11 cellular contexts compared by ENCODE assay signal in the genomic region with DNA sequence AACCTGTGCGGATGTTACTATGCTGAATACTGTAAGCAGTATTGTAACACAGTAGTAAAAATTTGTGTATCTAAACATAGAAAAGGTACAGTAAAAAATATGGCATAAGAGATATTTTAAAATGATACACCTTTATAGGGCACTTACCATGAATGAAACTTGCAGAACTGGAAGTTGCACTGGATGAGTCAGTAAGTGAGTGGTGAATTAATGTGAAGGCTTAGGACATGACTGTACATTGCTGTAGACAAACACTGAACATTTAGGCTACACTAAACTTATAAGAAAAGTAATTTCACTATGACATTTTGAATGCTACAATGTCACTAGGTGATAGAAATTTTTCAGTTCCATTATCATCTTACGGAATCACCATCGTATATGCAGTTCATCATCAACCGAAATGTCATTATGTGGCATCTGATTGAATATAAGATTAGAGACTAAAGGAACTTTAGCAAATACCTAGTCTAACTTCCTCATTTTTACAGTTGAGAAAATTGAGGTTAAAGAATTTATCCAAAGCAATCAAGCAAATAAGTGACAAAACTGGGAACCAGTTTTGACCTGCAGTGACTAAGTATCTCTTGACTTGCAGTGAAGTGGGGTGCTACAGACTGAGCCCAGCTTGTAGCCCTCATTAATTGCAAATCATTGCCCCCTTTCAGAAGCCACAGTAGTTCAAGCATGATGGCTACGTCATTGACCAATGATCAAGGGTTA. TPM values are rescaled to one million over a fixed set of nuclear protein-coding genes. Genes with fewer than 3 reads are reported as not detected.
DNase-seq lines count a peak whose midpoint lies in the region; ATAC-seq, FAIRE-seq and TF ChIP-seq lines count a peak whose summit lies in the region.
"Had no signal": no experiment of that assay in that cellular context is flagged by ENCODE, and none has a peak within 500 bp of the region (broad histone marks: within the 10 kb centered on the region; RNA-seq: fewer than 3 reads in every experiment).

No MANE protein-coding gene starts in this region.

- H3K27me3 ChIP-seq in CD4-positive, alpha-beta T cell (ENCODE audit: control insufficient read depth, insufficient read depth, low read length): no peaks in the 10 kb centered on the region
- H3K27me3 ChIP-seq: heart left ventricle had no signal

- in situ Hi-C loops in KBM-7 (cut with MboI; ENCODE audit: low pct_unique_long_range_greater_than_20kb, low sequenced_read_pairs): loop anchor here (25.0 kb wide), 1 partner anchor 131 kb away; a partner anchor contains a TSS

- no peaks in the 10 kb centered on the region for H3K9me3 ChIP-seq in CD4-positive, alpha-beta T cell (ENCODE audit: control insufficient read depth, low read length)
- H3K9me3 ChIP-seq: heart left ventricle had no signal

- no peak for TF ChIP-seq CTCF in CD4-positive, alpha-beta T cell (IDR thresholded peaks at IDR 0.05)

- no peak overlapping the region for H3K27ac ChIP-seq in CD4-positive, alpha-beta T cell (ENCODE audit: low read depth, low read length)
- H3K27ac ChIP-seq: heart left ventricle had no signal

- H3K27ac Mint-ChIP-seq in activated T-cell treated with anti-CD3 and anti-CD28 coated beads, Interleukin-2, amount 50 U/mL, for 72 hours: no peak overlapping the region
- peak overlapping the region; percentile 31 for H3K27ac Mint-ChIP-seq in stimulated activated naive B cell treated with anti-CD40 and anti-IgM and Interleukin-4, amounts not matched to agents 10 μg/mL and 1 μg/mL and 100 μg/mL, for 72 hours
- H3K27ac Mint-ChIP-seq in CD4-positive, alpha-beta T cell: no peak overlapping the region
- H3K27ac Mint-ChIP-seq: T-helper 1 cell treated with Interleukin-12 subunit alpha and Interleukin-12 subunit beta and Interleukin-4 antibody, amounts not matched to agents 30 μg/mL and 1 μg/mL, for 36 hours had no signal

- DNase-seq in activated T-cell treated with anti-CD3 and anti-CD28 coated beads, Interleukin-2, amount 50 U/mL, for 72 hours: no peak
- no peak for DNase-seq in activated T-cell treated with anti-CD3 and anti-CD28 coated beads, Interleukin-2, amount 50 U/mL, for 48 hours
- DNase-seq in KBM-7 (peak; percentile 50), HEK293T (ENCODE audit: extremely low spot score) (no peak), left cardiac atrium (no peak)
- DNase-seq in stimulated activated naive B cell treated with anti-CD40 and anti-IgM and Interleukin-4, amounts not matched to agents 10 μg/mL and 1 μg/mL and 100 μg/mL, for 72 hours: no peak
- DNase-seq in CD4-positive, alpha-beta T cell: no peak
- DNase-seq: heart left ventricle, nucleus accumbens had no signal

- H3K4me3 Mint-ChIP-seq in activated T-cell treated with anti-CD3 and anti-CD28 coated beads, Interleukin-2, amount 50 U/mL, for 72 hours: no peak overlapping the region
- H3K4me3 Mint-ChIP-seq in stimulated activated naive B cell treated with anti-CD40 and anti-IgM and Interleukin-4, amounts not matched to agents 10 μg/mL and 1 μg/mL and 100 μg/mL, for 72 hours: no peak overlapping the region
- no peak overlapping the region for H3K4me3 Mint-ChIP-seq in CD4-positive, alpha-beta T cell
- H3K4me3 Mint-ChIP-seq: T-helper 1 cell treated with Interleukin-12 subunit alpha and Interleukin-12 subunit beta and Interleukin-4 antibody, amounts not matched to agents 30 μg/mL and 1 μg/mL, for 36 hours had no signal

- peaks cover 17% of the 10 kb centered on the region for H3K27me3 Mint-ChIP-seq in activated T-cell treated with anti-CD3 and anti-CD28 coated beads, Interleukin-2, amount 50 U/mL, for 72 hours (ENCODE audit: low read depth)
- H3K27me3 Mint-ChIP-seq in stimulated activated naive B cell treated with anti-CD40 and anti-IgM and Interleukin-4, amounts not matched to agents 10 μg/mL and 1 μg/mL and 100 μg/mL, for 72 hours: peaks cover 0 to 11% of the 10 kb centered on the region in 2 donors
- peaks cover 28% of the 10 kb centered on the region for H3K27me3 Mint-ChIP-seq in CD4-positive, alpha-beta T cell

- FAIRE-seq in colon (lab: Jason Lieb, UNC): peak; percentile 68

- H3K4me1 Mint-ChIP-seq in activated T-cell treated with anti-CD3 and anti-CD28 coated beads, Interleukin-2, amount 50 U/mL, for 72 hours (ENCODE audit: low read depth): peaks cover 15% of the 10 kb centered on the region
- peaks cover 11 to 33% of the 10 kb centered on the region in 2 donors for H3K4me1 Mint-ChIP-seq in stimulated activated naive B cell treated with anti-CD40 and anti-IgM and Interleukin-4, amounts not matched to agents 10 μg/mL and 1 μg/mL and 100 μg/mL, for 72 hours
- peaks cover 9% of the 10 kb centered on the region for H3K4me1 Mint-ChIP-seq in CD4-positive, alpha-beta T cell (ENCODE audit: low read depth)

- CTCF ChIA-PET in CD4-positive, alpha-beta T cell (lab: Charles Lee): no interaction called here
- CTCF ChIA-PET in HEK293T (lab: Yijun Ruan, JAX): no interaction called here

- H3K36me3 Mint-ChIP-seq in activated T-cell treated with anti-CD3 and anti-CD28 coated beads, Interleukin-2, amount 50 U/mL, for 72 hours (ENCODE audit: insufficient read depth in 2 of 2): peaks cover 0 to 3% of the 10 kb centered on the region in 2 donors
- H3K36me3 Mint-ChIP-seq in stimulated activated naive B cell treated with anti-CD40 and anti-IgM and Interleukin-4, amounts not matched to agents 10 μg/mL and 1 μg/mL and 100 μg/mL, for 72 hours: no peaks in the 10 kb centered on the region
- H3K36me3 Mint-ChIP-seq in CD4-positive, alpha-beta T cell (ENCODE audit: low read depth): no peaks in the 10 kb centered on the region

- ATAC-seq in activated T-cell treated with anti-CD3 and anti-CD28 coated beads, Interleukin-2, amount 50 U/mL, for 72 hours (replicated peaks in 1 of 2): peak; percentile 95 to 96
- ATAC-seq in stimulated activated naive B cell treated with anti-CD40 and anti-IgM and Interleukin-4, amounts not matched to agents 10 μg/mL and 1 μg/mL and 100 μg/mL, for 72 hours (replicated peaks): peak; percentile 94 to 97
- ATAC-seq in CD4-positive, alpha-beta T cell (ENCODE audit: poor library complexity): no peak
- no peak for ATAC-seq in left cardiac atrium
- ATAC-seq: heart left ventricle had no signal

- POLR2A ChIA-PET in CD4-positive, alpha-beta T cell (lab: Charles Lee): no interaction called here
- POLR2A ChIA-PET in HEK293T (lab: Yijun Ruan, JAX): no interaction called here

- no peaks in the 10 kb centered on the region for H3K9me3 Mint-ChIP-seq in activated T-cell treated with anti-CD3 and anti-CD28 coated beads, Interleukin-2, amount 50 U/mL, for 72 hours
- no peaks in the 10 kb centered on the region for H3K9me3 Mint-ChIP-seq in stimulated activated naive B cell treated with anti-CD40 and anti-IgM and Interleukin-4, amounts not matched to agents 10 μg/mL and 1 μg/mL and 100 μg/mL, for 72 hours
- no peaks in the 10 kb centered on the region for H3K9me3 Mint-ChIP-seq in CD4-positive, alpha-beta T cell
- H3K9me3 Mint-ChIP-seq: T-helper 1 cell treated with Interleukin-12 subunit alpha and Interleukin-12 subunit beta and Interleukin-4 antibody, amounts not matched to agents 30 μg/mL and 1 μg/mL, for 36 hours had no signal

- intact Hi-C loops in CD4-positive, alpha-beta T cell (cut with DNase I, micrococcal nuclease): no loop called here
- intact Hi-C loops in left cardiac atrium (cut with DNase I): no loop called here

TF ChIP-seq in HEK293T, 16 proteins besides CTCF, POLR2A, EP300 and RAD21:
- TF ChIP-seq ZNF384 (IDR thresholded peaks at IDR 0.05) (no peak), SUZ12 (IDR thresholded peaks at IDR 0.05) (no peak), FOXA1 (IDR thresholded peaks at IDR 0.05) (no peak), SP1 (IDR thresholded peaks at IDR 0.05) (no peak), ELF4 (IDR thresholded peaks at IDR 0.05) (no peak), BHLHE40 (IDR thresholded peaks at IDR 0.05; ENCODE audit: borderline replicate concordance) (no peak), NFRKB (IDR thresholded peaks at IDR 0.05) (no peak), ARNT (IDR thresholded peaks at IDR 0.05) (no peak), FOXM1 (IDR thresholded peaks at IDR 0.05; ENCODE audit: borderline replicate concordance) (no peak), LEF1 (IDR thresholded peaks at IDR 0.05; ENCODE audit: borderline replicate concordance) (no peak), CTBP1 (IDR thresholded peaks at IDR 0.05; ENCODE audit: borderline replicate concordance) (no peak), L3MBTL2 (conservative IDR thresholded peaks at IDR 0.05) (no peak), TARDBP (IDR thresholded peaks at IDR 0.05) (no peak), FOXK2 (IDR thresholded peaks at IDR 0.05) (no peak), HDGF (IDR thresholded peaks at IDR 0.05; ENCODE audit: borderline replicate concordance) (no peak)
- TF ChIP-seq, protein P1, sequence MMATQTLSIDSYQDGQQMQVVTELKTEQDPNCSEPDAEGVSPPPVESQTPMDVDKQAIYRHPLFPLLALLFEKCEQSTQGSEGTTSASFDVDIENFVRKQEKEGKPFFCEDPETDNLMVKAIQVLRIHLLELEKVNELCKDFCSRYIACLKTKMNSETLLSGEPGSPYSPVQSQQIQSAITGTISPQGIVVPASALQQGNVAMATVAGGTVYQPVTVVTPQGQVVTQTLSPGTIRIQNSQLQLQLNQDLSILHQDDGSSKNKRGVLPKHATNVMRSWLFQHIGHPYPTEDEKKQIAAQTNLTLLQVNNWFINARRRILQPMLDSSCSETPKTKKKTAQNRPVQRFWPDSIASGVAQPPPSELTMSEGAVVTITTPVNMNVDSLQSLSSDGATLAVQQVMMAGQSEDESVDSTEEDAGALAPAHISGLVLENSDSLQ (IDR thresholded peaks at IDR 0.05): no peak
TF ChIP-seq in HEK293T: peak in this region for 0.

RNA-seq across cellular contexts. Expression of a gene that starts 55.3 kb away (rescaled TPM):
- not detected for total RNA-seq in activated T-cell treated with anti-CD3 and anti-CD28 coated beads, Interleukin-2, amount 50 U/mL, for 72 hours
- total RNA-seq in CD4-positive, alpha-beta T cell: not detected
- total RNA-seq in left cardiac atrium: 10 to 100 TPM in 1 of 2 donors, 1 to 10 TPM in 1; 8.3 to 12.4 TPM

Comparison
In these comparisons a context has a peak if more than half of its experiments do, and no peak if none do; other contexts are left out.
1. ATAC-seq: peak in activated T-cell treated with anti-CD3 and anti-CD28 coated beads, Interleukin-2, amount 50 U/mL, for 72 hours (2 of 2) and stimulated activated naive B cell treated with anti-CD40 and anti-IgM and Interleukin-4, amounts not matched to agents 10 μg/mL and 1 μg/mL and 100 μg/mL, for 72 hours (2 of 2); none in CD4-positive, alpha-beta T cell (single experiment) and left cardiac atrium (0 of 2).
2. RNA of a gene that starts 55.3 kb away (total RNA-seq): 8.3 to 12.4 TPM in left cardiac atrium; not detected in activated T-cell treated with anti-CD3 and anti-CD28 coated beads, Interleukin-2, amount 50 U/mL, for 72 hours and not detected in CD4-positive, alpha-beta T cell; every median in the first group is over 4 times any median in the second.